In the genomic region with DNA sequence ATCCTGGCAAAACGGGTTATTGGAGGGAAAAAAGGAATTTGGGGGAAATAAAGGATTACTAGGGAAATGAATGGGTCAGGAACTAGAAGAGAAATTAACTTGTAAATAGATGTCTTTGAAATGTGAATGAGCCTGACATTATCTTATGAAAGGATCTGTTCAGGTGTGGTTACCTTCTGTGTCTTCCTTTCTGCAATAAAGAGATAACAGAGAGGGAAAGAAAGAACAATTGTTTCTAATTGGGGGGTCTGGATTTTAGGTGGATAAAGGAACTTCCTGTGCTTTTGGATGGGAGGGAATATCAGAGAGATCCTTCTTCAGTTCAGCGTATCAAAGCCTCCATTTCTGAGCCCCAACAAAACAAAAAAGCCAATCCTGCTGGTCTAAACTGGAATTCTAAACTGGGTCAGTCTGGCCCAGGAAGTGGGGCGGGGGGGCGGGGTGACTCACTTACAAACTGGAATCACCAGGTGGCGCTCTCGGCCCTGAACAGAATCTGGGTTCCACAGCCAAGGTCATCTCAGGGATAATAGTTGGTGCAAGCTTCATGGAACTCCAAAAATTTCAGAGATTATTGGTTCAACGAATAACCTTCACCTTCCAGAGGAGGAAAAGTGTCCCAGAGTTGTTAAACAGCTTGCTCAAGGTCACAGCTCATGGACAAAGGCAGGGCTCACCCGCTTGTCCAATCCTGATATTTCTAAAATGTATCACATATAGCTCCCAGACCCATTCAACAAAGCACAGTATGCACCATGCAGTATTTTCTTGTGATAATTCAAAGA, we compare ENCODE assay signal across 8 cellular contexts. TPM values are rescaled to one million over a fixed set of nuclear protein-coding genes. Genes with fewer than 3 reads are reported as not detected.
DNase-seq lines count a peak whose midpoint lies in the region; ATAC-seq, FAIRE-seq and TF ChIP-seq lines count a peak whose summit lies in the region.

No MANE protein-coding gene starts in this region.

- ATAC-seq in HCT116 (peak; percentile 89), WTC11 (peak; percentile 82)

- H3K27ac Mint-ChIP-seq in WTC11, result peak overlapping the region; percentile 100

- H3K4me1 ChIP-seq in HCT116 (ENCODE audit: control insufficient read depth in 1 of 2, insufficient read depth in 2 of 2, low read length in 2 of 2) (peaks cover 4 to 10% of the 10 kb centered on the region in 2 experiments; a peak in 3 of 4 replicates), keratinocyte (ENCODE audit: control insufficient read depth, extremely low read depth, insufficient read depth, low read length) (peaks cover 5% of the 10 kb centered on the region)

- no peak for TF ChIP-seq POLR2A in HCT116 (IDR thresholded peaks at IDR 0.05; ENCODE audit: borderline replicate concordance, extremely low read depth, insufficient read depth, insufficient read length)

- intact Hi-C loops in HCT116 (cut with micrococcal nuclease), result loop anchor here (1.0 kb wide), 1 partner anchor 256 kb away; a partner anchor contains a TSS

- peak; percentile 45 for DNase-seq in DMS79 (lab: John Stamatoyannopoulos, UW)
- DNase-seq in HCT116 (ENCODE audit: low read depth, low spot score), result no peak
- peak; percentile 74 for DNase-seq in NCI-H2107 treated with DMSO at 0.1 percent for 48 hours (lab: John Stamatoyannopoulos, UW; ENCODE audit: unreplicated experiment)
- peak; percentile 81 for DNase-seq in WTC11 (ENCODE audit: low spot score)
- peak; percentile 44 for DNase-seq in central memory CD4-positive, alpha-beta T cell
- no peak for DNase-seq in keratinocyte (ENCODE audit: low read depth, low spot score)
- peak; percentile 43 for DNase-seq in stimulated activated CD4-positive, alpha-beta T cell treated with anti-CD3 and anti-CD28 coated beads, Interleukin-1b, Interleukin-23, amount 100 ng/mL, for 48 hours
- DNase-seq in SKM-1 (lab: John Stamatoyannopoulos, UW; ENCODE audit: unreplicated experiment), result no peak

- H4K20me1 ChIP-seq in HCT116 (ENCODE audit: insufficient read depth) (no peaks in the 10 kb centered on the region), keratinocyte (ENCODE audit: control insufficient read depth, extremely low read depth, insufficient read depth, low read length) (no peaks in the 10 kb centered on the region)

- H3K9ac ChIP-seq in HCT116 (ENCODE audit: low read length), result peak overlapping the region; percentile 44
- peak overlapping the region; percentile 9 for H3K9ac ChIP-seq in keratinocyte (ENCODE audit: control insufficient read depth, extremely low read depth, insufficient read depth, low read length)

- peaks cover 6% of the 10 kb centered on the region for H3K36me3 Mint-ChIP-seq in WTC11

- H3K9me2 ChIP-seq in HCT116 (ENCODE audit: insufficient read depth), result no peaks in the 10 kb centered on the region

- CTCF ChIA-PET in HCT116 (lab: Charles Lee) (interaction anchor here (0.6 to 4.0 kb wide), 11 partner anchors 9 to 255 kb away, joined by 3 to 62 read pairs (median 5); a partner anchor contains a TSS), WTC11 (lab: Charles Lee) (interaction anchor here (0.6 to 3.7 kb wide), 25 partner anchors 8 to 822 kb away, joined by 3 to 70 read pairs (median 5); a partner anchor contains a TSS)

- H3K79me2 ChIP-seq in HCT116 (ENCODE audit: insufficient read depth, low read length) (no peaks in the 10 kb centered on the region), keratinocyte (ENCODE audit: control insufficient read depth, insufficient read depth, low read length) (no peaks in the 10 kb centered on the region)

- TF ChIP-seq CTCF in HCT116 (IDR thresholded peaks at IDR 0.05 in 2 of 3, conservative IDR thresholded peaks at IDR 0.05 in 1 of 3; ENCODE audit: borderline replicate concordance in 1 of 3, insufficient read depth in 1 of 3, low read depth in 2 of 3, low read length in 2 of 3) (peak; percentile 39 to 52 (median 46); a peak in 4 of 6 replicates), WTC11 (IDR thresholded peaks at IDR 0.05) (peak; percentile 77), keratinocyte (optimal IDR thresholded peaks at IDR 0.05 in 1 of 3, IDR thresholded peaks at IDR 0.05 in 1 of 3, conservative IDR thresholded peaks at IDR 0.05 in 1 of 3; ENCODE audit: extremely low read depth in 1 of 3, insufficient read depth in 2 of 3, low read length in 3 of 3) (peak; percentile 35 to 69 (median 67))

- POLR2A ChIA-PET in HCT116 (lab: Charles Lee), result interaction anchor here (0.7 to 2.1 kb wide), 4 partner anchors 9 to 255 kb away, joined by 3 to 9 read pairs (median 3); a partner anchor contains a TSS
- POLR2A ChIA-PET in WTC11 (lab: Charles Lee), result interaction anchor here (0.6 to 1.7 kb wide), 4 partner anchors 15 to 57 kb away, joined by 3 to 11 read pairs (median 6); a partner anchor contains a TSS

- dilution Hi-C loops in keratinocyte (cut with MboI; ENCODE audit: extremely low pct_ligation_motif_present, low sequenced_read_pairs), result no loop called here

- H3K27me3 Mint-ChIP-seq in WTC11 (ENCODE audit: low read depth), result no peaks in the 10 kb centered on the region

- H3K9me1 ChIP-seq in keratinocyte (ENCODE audit: control insufficient read depth, extremely low read depth, insufficient read depth, low read length), result no peaks in the 10 kb centered on the region

- H3K27ac ChIP-seq in HCT116 (ENCODE audit: low read depth, low read length) (peak overlapping the region; percentile 36; the same call in 1 of the 2 replicates), keratinocyte (ENCODE audit: control insufficient read depth, insufficient read depth, low read length) (peak overlapping the region; percentile 59)

- peak overlapping the region; percentile 50 for H3K4me2 ChIP-seq in HCT116 (ENCODE audit: low read length)
- peak overlapping the region; percentile 67 for H3K4me2 ChIP-seq in keratinocyte (ENCODE audit: control insufficient read depth, extremely low read depth, insufficient read depth, low read depth, low read length)

- RAD21 ChIA-PET in HCT116 (lab: Charles Lee; ENCODE audit: low non-redundant PET in 1 of 2, low total read pairs in 2 of 2, uncharacterized antibody in 2 of 2, unreplicated experiment in 2 of 2), result interaction anchor here (0.6 to 1.3 kb wide), 3 partner anchors 60 to 255 kb away, joined by 3 to 7 read pairs (median 4); a partner anchor contains a TSS

- no peak overlapping the region for H2AFZ ChIP-seq in HCT116 (ENCODE audit: low read depth, low read length, poor library complexity, severe bottlenecking)
- peak overlapping the region; percentile 85 for H2AFZ ChIP-seq in keratinocyte (ENCODE audit: control insufficient read depth, low read length)

- H3K9me3 ChIP-seq in HCT116 (ENCODE audit: control insufficient read depth in 1 of 2, insufficient read depth in 1 of 2, low read depth in 1 of 2, low read length in 2 of 2), result no peaks in the 10 kb centered on the region
- no peaks in the 10 kb centered on the region for H3K9me3 ChIP-seq in keratinocyte (ENCODE audit: control insufficient read depth, low read depth, low read length)

- peak overlapping the region; percentile 48 for H3K4me3 Mint-ChIP-seq in WTC11

- H3K36me3 ChIP-seq in HCT116 (ENCODE audit: control insufficient read depth in 1 of 2, insufficient read depth in 2 of 2, low read length in 2 of 2), result no peaks in the 10 kb centered on the region
- no peaks in the 10 kb centered on the region for H3K36me3 ChIP-seq in keratinocyte (ENCODE audit: control insufficient read depth in 2 of 2, extremely low read depth in 1 of 2, insufficient read depth in 2 of 2, low read length in 2 of 2)

- peaks cover 43% of the 10 kb centered on the region for H3K4me1 Mint-ChIP-seq in WTC11

- H3K4me3 ChIP-seq in HCT116 (replicated peaks in 1 of 2; ENCODE audit: low read depth in 1 of 2, low read length in 2 of 2) (no peak overlapping the region), keratinocyte (ENCODE audit: control insufficient read depth in 2 of 3, extremely low read depth in 1 of 3, insufficient read depth in 2 of 3, low read depth in 1 of 3, low read length in 3 of 3) (no peak overlapping the region)

- 0 out of 2 replicates have a peak, but pooled peaks cover 2% of the 10 kb centered on the region for H3K9me3 Mint-ChIP-seq in WTC11

- H3K27me3 ChIP-seq in HCT116 (ENCODE audit: insufficient read depth, low read length) (no peaks in the 10 kb centered on the region), keratinocyte (ENCODE audit: control insufficient read depth, extremely low read depth, insufficient read depth, low read length) (no peaks in the 10 kb centered on the region)

- FAIRE-seq in keratinocyte (lab: Jason Lieb, UNC), result no peak

- BruUV-seq in HCT116 (replicated peaks; lab: Mats Ljungman, UMichigan), result no TSS peak

- peak; percentile 66 for TF ChIP-seq RAD21 in HCT116 (IDR thresholded peaks at IDR 0.05; ENCODE audit: low read depth)

RNA-seq across cellular contexts. Expression of a gene that starts 15.2 kb away (rescaled TPM):
- total RNA-seq in HCT116 (2021; ENCODE audit: unreplicated experiment) (220 TPM), WTC11 (2021) (347 to 366 TPM (median 363 TPM) in 3 replicates)
- polyA plus RNA-seq in HCT116 (2012), result 190 and 201 TPM in 2 replicates
- polyA plus RNA-seq in keratinocyte, result 191 to 231 TPM (median 197 TPM) in 3 replicates
- polyA plus RNA-seq in keratinocyte (2011; ENCODE audit: low read depth), result 43.5 TPM
- polyA plus RNA-seq in keratinocyte (2011; cell fraction: cytosol; rRNA removed), result 184 and 204 TPM in 2 replicates
- polyA plus RNA-seq in keratinocyte (2011; cell fraction: nucleus; rRNA removed), result 125 and 139 TPM in 2 replicates
- 179 and 206 TPM in 2 replicates for polyA plus RNA-seq in keratinocyte (2012; ENCODE audit: low replicate concordance)
- polyA minus RNA-seq in keratinocyte, result 94.0 to 150 TPM (median 99.5 TPM) in 3 replicates
- 155 TPM for polyA minus RNA-seq in keratinocyte (2011; cell fraction: cytosol; rRNA and poly(A)+ RNA removed)
- 36.3 and 42.3 TPM in 2 replicates for polyA minus RNA-seq in keratinocyte (2011; cell fraction: nucleus; rRNA and poly(A)+ RNA removed)

RNA-seq across cellular contexts. Expression of a gene that starts 17.0 kb away (rescaled TPM):
- 42.6 TPM for total RNA-seq in HCT116 (2021; ENCODE audit: unreplicated experiment)
- 14.6 and 19.7 TPM in 2 replicates for polyA plus RNA-seq in HCT116 (2012)
- 69.7 to 82.5 TPM (median 74.4 TPM) in 3 replicates for total RNA-seq in WTC11 (2021)
- polyA plus RNA-seq in keratinocyte, result 11.4 to 12.7 TPM (median 12.1 TPM) in 3 replicates
- 1.5 TPM for polyA plus RNA-seq in keratinocyte (2011; ENCODE audit: low read depth)
- polyA plus RNA-seq in keratinocyte (2011; cell fraction: cytosol; rRNA removed), result 7.6 and 12.9 TPM in 2 replicates
- polyA plus RNA-seq in keratinocyte (2011; cell fraction: nucleus; rRNA removed), result 19.9 and 25.0 TPM in 2 replicates
- polyA plus RNA-seq in keratinocyte (2012; ENCODE audit: low replicate concordance), result 6.5 and 12.7 TPM in 2 replicates
- 36.9 to 61.1 TPM (median 42.6 TPM) in 3 replicates for polyA minus RNA-seq in keratinocyte
- 19.8 TPM for polyA minus RNA-seq in keratinocyte (2011; cell fraction: cytosol; rRNA and poly(A)+ RNA removed)
- polyA minus RNA-seq in keratinocyte (2011; cell fraction: nucleus; rRNA and poly(A)+ RNA removed), result 17.9 and 28.5 TPM in 2 replicates

RNA-seq across cellular contexts. Expression of a gene that starts 59.8 kb away (rescaled TPM):
- 97.0 TPM for total RNA-seq in HCT116 (2021; ENCODE audit: unreplicated experiment)
- 54.9 and 72.2 TPM in 2 replicates for polyA plus RNA-seq in HCT116 (2012)
- 59.0 to 74.2 TPM (median 60.5 TPM) in 3 replicates for total RNA-seq in WTC11 (2021)
- 83.2 to 145 TPM (median 84.0 TPM) in 3 replicates for polyA plus RNA-seq in keratinocyte
- polyA plus RNA-seq in keratinocyte (2011; ENCODE audit: low read depth), result 41.1 TPM
- polyA plus RNA-seq in keratinocyte (2011; cell fraction: cytosol; rRNA removed), result 126 and 127 TPM in 2 replicates
- 43.2 and 44.1 TPM in 2 replicates for polyA plus RNA-seq in keratinocyte (2011; cell fraction: nucleus; rRNA removed)
- 46.5 and 80.6 TPM in 2 replicates for polyA plus RNA-seq in keratinocyte (2012; ENCODE audit: low replicate concordance)
- 232 to 330 TPM (median 279 TPM) in 3 replicates for polyA minus RNA-seq in keratinocyte
- polyA minus RNA-seq in keratinocyte (2011; cell fraction: cytosol; rRNA and poly(A)+ RNA removed), result 205 TPM
- 26.1 and 63.4 TPM in 2 replicates for polyA minus RNA-seq in keratinocyte (2011; cell fraction: nucleus; rRNA and poly(A)+ RNA removed)

Comparison
In these comparisons a context has a peak if more than half of its experiments do, and no peak if none do; other contexts are left out.
1. DNase-seq: peak in DMS79 (single experiment), NCI-H2107 treated with DMSO at 0.1 percent for 48 hours (single experiment), WTC11 (single experiment), central memory CD4-positive, alpha-beta T cell (single experiment) and stimulated activated CD4-positive, alpha-beta T cell treated with anti-CD3 and anti-CD28 coated beads, Interleukin-1b, Interleukin-23, amount 100 ng/mL, for 48 hours (single experiment); none in HCT116 (single experiment), keratinocyte (single experiment) and SKM-1 (single experiment).
2. Peak in every context shown above with its lines, with median percentiles within 50 percentile points of each other: CTCF ChIP-seq.